1 cellular context compared by ENCODE assay signal in the genomic region with DNA sequence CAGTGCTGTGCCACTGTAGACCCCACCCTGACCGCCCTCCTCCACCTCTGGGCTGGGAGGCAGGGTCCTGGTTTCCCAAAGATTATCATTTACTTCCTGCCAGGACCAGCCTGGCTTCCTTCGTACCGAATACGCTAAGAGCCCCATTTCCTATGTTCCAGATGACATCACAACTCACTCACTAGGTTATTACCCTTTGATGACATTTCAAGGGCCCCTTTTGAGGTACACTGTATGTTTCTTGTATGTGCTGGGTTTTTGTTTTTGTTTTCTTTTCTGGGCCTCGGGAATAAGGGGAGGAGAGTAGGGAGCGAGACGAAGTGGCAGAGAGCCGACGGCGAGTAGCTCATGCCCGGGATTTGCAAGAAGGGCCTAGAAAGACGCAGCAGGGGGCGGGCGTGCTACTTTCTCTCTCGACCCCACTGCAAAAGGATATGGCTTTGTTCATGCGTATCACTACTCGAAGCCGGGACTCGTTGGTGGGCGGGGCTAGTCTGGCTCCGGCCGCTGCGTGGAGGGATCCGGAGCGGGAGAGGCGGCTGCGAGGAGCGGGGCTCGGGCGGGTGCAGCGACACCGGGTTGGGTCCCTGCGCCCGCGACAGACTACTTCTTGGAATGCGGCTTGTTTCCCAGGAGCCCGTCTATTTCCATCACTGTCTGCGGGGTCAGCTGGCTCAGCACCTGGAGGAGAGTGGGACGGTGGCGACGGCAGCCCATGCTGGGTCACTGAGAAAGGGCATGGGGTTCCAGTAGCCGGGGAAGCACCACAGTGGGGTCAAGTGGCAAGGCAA.
TF ChIP-seq lines count a peak whose summit lies in the region.

No MANE protein-coding gene starts in this region.

TF ChIP-seq in WTC11, 78 proteins besides CTCF, POLR2A, EP300 and RAD21 (continued from another document and continues in another):
- TF ChIP-seq, protein P1, sequence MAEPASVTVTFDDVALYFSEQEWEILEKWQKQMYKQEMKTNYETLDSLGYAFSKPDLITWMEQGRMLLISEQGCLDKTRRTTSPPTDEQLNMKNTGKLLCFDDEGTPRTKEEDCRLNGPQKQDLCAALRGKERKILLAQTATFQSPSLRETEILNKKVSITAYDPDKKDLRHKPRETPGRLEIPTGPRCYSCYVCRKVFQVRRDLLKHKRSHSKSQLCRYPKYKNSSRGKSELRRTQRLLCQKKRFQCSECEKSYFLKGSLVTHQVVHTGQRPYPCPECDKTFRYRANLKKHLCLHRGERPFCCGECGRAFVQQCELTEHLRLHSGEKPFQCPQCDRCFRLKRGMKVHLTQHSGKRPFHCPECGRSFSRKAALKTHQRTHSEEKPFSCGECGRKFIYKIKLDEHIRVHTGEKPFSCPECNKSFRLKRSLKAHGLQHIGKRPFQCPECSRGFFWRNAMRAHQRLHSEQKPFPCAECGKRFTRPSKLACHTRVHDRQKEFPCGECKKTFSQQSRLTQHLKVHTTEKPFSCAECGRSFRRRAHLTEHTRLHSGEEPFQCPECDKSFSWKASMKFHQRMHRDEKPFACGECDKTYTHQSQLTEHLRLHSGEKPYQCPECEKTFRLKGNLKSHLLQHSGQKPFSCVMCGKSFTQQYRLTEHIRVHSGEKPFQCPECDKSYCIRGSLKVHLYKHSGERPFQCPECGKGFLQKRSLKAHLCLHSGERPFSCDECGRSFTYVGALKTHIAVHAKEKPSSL (CRISPR knock-in tag; conservative IDR thresholded peaks at IDR 0.05), result no peak
- TF ChIP-seq ZNF138 (CRISPR knock-in tag; conservative IDR thresholded peaks at IDR 0.05) (0 out of 2 replicates have a peak, but pooled peaks have one; percentile 53), ARID4B (CRISPR knock-in tag; IDR thresholded peaks at IDR 0.05; ENCODE audit: borderline replicate concordance) (no peak), MYBL2 (CRISPR knock-in tag; IDR thresholded peaks at IDR 0.05) (no peak; the same call in 1 of the 2 replicates), ETV6 (CRISPR knock-in tag; IDR thresholded peaks at IDR 0.05) (peak; percentile 25; the same call in 1 of the 2 replicates), RORB (CRISPR knock-in tag; IDR thresholded peaks at IDR 0.05) (no peak), CREB1 (CRISPR knock-in tag; IDR thresholded peaks at IDR 0.05) (no peak), SP1 (CRISPR knock-in tag; conservative IDR thresholded peaks at IDR 0.05) (peak; percentile 77; the same call in 1 of the 2 replicates), ZNF396 (CRISPR knock-in tag; IDR thresholded peaks at IDR 0.05; ENCODE audit: borderline replicate concordance) (no peak), ZBTB21 (CRISPR knock-in tag; IDR thresholded peaks at IDR 0.05; ENCODE audit: borderline replicate concordance) (peak; percentile 50; the same call in 1 of the 2 replicates), ESRRA (CRISPR knock-in tag; IDR thresholded peaks at IDR 0.05; ENCODE audit: borderline replicate concordance) (no peak), ZNF232 (CRISPR knock-in tag; IDR thresholded peaks at IDR 0.05) (0 out of 2 replicates have a peak, but pooled peaks have one; percentile 82), KAT7 (CRISPR knock-in tag; IDR thresholded peaks at IDR 0.05; ENCODE audit: borderline replicate concordance) (no peak), NR2C2 (CRISPR knock-in tag; IDR thresholded peaks at IDR 0.05) (no peak), JAZF1 (CRISPR knock-in tag; IDR thresholded peaks at IDR 0.05) (no peak), ELF4 (CRISPR knock-in tag; IDR thresholded peaks at IDR 0.05; ENCODE audit: low read depth) (no peak), ZNF317 (CRISPR knock-in tag; IDR thresholded peaks at IDR 0.05; ENCODE audit: borderline replicate concordance, low read depth) (no peak), ZNF121 (CRISPR knock-in tag; IDR thresholded peaks at IDR 0.05) (no peak), NFYB (CRISPR knock-in tag; conservative IDR thresholded peaks at IDR 0.05; ENCODE audit: low read depth) (no peak; the same call in 1 of the 2 replicates), ZNF671 (CRISPR knock-in tag; IDR thresholded peaks at IDR 0.05) (no peak), ATF3 (CRISPR knock-in tag; conservative IDR thresholded peaks at IDR 0.05) (no peak), E2F1 (CRISPR knock-in tag; IDR thresholded peaks at IDR 0.05) (0 out of 2 replicates have a peak, but pooled peaks have one; percentile 48), FOXK1 (CRISPR knock-in tag; IDR thresholded peaks at IDR 0.05) (peak; percentile 77), JUN (CRISPR knock-in tag; IDR thresholded peaks at IDR 0.05) (no peak), TCF7 (CRISPR knock-in tag; IDR thresholded peaks at IDR 0.05; ENCODE audit: low read depth) (no peak), OVOL2 (CRISPR knock-in tag; IDR thresholded peaks at IDR 0.05; ENCODE audit: borderline replicate concordance) (no peak), SOX15 (CRISPR knock-in tag; IDR thresholded peaks at IDR 0.05) (no peak), PRDM15 (CRISPR knock-in tag; IDR thresholded peaks at IDR 0.05) (0 out of 2 replicates have a peak, but pooled peaks have one; percentile 27), TEAD1 (CRISPR knock-in tag; IDR thresholded peaks at IDR 0.05) (peak; percentile 59; the same call in 1 of the 2 replicates), NFATC4 (CRISPR knock-in tag; IDR thresholded peaks at IDR 0.05) (no peak)
- TF ChIP-seq, protein P2, sequence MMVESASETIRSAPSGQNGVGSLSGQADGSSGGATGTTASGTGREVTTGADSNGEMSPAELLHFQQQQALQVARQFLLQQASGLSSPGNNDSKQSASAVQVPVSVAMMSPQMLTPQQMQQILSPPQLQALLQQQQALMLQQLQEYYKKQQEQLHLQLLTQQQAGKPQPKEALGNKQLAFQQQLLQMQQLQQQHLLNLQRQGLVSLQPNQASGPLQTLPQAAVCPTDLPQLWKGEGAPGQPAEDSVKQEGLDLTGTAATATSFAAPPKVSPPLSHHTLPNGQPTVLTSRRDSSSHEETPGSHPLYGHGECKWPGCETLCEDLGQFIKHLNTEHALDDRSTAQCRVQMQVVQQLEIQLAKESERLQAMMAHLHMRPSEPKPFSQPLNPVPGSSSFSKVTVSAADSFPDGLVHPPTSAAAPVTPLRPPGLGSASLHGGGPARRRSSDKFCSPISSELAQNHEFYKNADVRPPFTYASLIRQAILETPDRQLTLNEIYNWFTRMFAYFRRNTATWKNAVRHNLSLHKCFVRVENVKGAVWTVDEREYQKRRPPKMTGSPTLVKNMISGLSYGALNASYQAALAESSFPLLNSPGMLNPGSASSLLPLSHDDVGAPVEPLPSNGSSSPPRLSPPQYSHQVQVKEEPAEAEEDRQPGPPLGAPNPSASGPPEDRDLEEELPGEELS (CRISPR knock-in tag; IDR thresholded peaks at IDR 0.05), result peak; percentile 58; the same call in 1 of the 2 replicates
- TF ChIP-seq, protein P3, sequence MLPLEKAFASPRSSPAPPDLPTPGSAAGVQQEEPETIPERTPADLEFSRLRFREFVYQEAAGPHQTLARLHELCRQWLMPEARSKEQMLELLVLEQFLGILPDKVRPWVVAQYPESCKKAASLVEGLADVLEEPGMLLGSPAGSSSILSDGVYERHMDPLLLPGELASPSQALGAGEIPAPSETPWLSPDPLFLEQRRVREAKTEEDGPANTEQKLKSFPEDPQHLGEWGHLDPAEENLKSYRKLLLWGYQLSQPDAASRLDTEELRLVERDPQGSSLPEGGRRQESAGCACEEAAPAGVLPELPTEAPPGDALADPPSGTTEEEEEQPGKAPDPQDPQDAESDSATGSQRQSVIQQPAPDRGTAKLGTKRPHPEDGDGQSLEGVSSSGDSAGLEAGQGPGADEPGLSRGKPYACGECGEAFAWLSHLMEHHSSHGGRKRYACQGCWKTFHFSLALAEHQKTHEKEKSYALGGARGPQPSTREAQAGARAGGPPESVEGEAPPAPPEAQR (CRISPR knock-in tag; IDR thresholded peaks at IDR 0.05), result no peak
- TF ChIP-seq, protein P4, sequence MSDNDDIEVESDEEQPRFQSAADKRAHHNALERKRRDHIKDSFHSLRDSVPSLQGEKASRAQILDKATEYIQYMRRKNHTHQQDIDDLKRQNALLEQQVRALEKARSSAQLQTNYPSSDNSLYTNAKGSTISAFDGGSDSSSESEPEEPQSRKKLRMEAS (CRISPR knock-in tag; IDR thresholded peaks at IDR 0.05), result 0 out of 2 replicates have a peak, but pooled peaks have one; percentile 49
- TF ChIP-seq, protein P5, sequence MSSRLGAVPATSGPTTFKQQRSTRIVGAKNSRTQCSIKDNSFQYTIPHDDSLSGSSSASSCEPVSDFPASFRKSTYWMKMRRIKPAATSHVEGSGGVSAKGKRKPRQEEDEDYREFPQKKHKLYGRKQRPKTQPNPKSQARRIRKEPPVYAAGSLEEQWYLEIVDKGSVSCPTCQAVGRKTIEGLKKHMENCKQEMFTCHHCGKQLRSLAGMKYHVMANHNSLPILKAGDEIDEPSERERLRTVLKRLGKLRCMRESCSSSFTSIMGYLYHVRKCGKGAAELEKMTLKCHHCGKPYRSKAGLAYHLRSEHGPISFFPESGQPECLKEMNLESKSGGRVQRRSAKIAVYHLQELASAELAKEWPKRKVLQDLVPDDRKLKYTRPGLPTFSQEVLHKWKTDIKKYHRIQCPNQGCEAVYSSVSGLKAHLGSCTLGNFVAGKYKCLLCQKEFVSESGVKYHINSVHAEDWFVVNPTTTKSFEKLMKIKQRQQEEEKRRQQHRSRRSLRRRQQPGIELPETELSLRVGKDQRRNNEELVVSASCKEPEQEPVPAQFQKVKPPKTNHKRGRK (CRISPR knock-in tag; IDR thresholded peaks at IDR 0.05; ENCODE audit: borderline replicate concordance), result no peak
- TF ChIP-seq, protein P6, sequence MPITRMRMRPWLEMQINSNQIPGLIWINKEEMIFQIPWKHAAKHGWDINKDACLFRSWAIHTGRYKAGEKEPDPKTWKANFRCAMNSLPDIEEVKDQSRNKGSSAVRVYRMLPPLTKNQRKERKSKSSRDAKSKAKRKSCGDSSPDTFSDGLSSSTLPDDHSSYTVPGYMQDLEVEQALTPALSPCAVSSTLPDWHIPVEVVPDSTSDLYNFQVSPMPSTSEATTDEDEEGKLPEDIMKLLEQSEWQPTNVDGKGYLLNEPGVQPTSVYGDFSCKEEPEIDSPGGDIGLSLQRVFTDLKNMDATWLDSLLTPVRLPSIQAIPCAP (CRISPR knock-in tag; IDR thresholded peaks at IDR 0.05), result no peak; the same call in none of the 2 replicates
- TF ChIP-seq, protein P7, sequence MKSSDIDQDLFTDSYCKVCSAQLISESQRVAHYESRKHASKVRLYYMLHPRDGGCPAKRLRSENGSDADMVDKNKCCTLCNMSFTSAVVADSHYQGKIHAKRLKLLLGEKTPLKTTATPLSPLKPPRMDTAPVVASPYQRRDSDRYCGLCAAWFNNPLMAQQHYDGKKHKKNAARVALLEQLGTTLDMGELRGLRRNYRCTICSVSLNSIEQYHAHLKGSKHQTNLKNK (CRISPR knock-in tag; IDR thresholded peaks at IDR 0.05), result no peak
